Comparison of ENCODE assay signal across 18 cellular contexts in the genomic region with DNA sequence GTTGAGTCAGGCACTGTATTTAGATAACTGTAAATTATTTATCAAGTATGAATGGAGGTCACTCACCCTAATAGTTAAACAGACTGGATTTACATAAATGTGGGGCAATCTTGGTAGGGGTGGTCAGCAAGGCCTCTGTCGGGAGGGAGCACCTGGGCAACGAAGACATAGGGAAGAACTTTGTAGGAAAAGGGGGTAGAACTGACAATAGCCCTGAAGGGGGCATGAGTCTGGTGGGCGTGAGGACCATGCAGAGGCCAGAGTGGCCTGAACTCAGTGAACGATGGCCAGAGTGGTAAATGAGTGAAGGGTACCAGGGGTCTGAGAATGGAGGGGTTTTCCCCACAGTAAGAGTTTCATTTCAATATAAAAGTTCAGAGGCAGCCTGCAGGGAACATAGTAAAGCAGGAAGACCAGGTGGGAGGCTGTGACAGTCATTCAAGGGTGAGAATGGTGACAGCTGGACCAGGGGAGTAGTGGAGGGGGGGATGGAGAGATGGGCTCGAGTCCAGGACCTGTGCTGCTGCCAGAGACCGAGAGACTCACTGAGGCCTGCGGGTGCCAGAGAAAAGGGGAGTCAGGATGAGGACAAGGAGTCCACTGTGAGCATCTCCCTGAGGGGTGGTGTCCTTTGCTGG. TPM values are rescaled to one million over a fixed set of nuclear protein-coding genes. Genes with fewer than 3 reads are reported as not detected.
DNase-seq lines count a peak whose midpoint lies in the region; TF ChIP-seq lines count a peak whose summit lies in the region.
"Had no signal": no experiment of that assay in that cellular context is flagged by ENCODE, and none has a peak within 500 bp of the region (broad histone marks: within the 10 kb centered on the region; RNA-seq: fewer than 3 reads in every experiment).

No MANE protein-coding gene starts in this region.

- H3K27me3 ChIP-seq in BLaER1 treated with 17β-estradiol and CSF1 and Interleukin-3, amounts not matched to agents 10 nM and 100 nM: no peaks in the 10 kb centered on the region
- no peaks in the 10 kb centered on the region for H3K27me3 ChIP-seq in suprapubic skin
- H3K27me3 ChIP-seq: dorsolateral prefrontal cortex had no signal

- H3K9me3 ChIP-seq in BLaER1 treated with 17β-estradiol and CSF1 and Interleukin-3, amounts not matched to agents 10 nM and 100 nM (replicated peaks in 1 of 11): no peaks in the 10 kb centered on the region
- H3K9me3 ChIP-seq in suprapubic skin: no peaks in the 10 kb centered on the region

- H3K36me3 ChIP-seq in BLaER1 treated with 17β-estradiol and CSF1 and Interleukin-3, amounts not matched to agents 10 nM and 100 nM: peaks cover 10 to 63% (median 41%) of the 10 kb centered on the region in 11 experiments; a peak in 20 of 22 replicates
- no peaks in the 10 kb centered on the region for H3K36me3 ChIP-seq in suprapubic skin

- peaks cover 23 to 34% (median 31%) of the 10 kb centered on the region in 10 experiments for H3K4me1 ChIP-seq in BLaER1 treated with 17β-estradiol and CSF1 and Interleukin-3, amounts not matched to agents 10 nM and 100 nM
- peaks cover 31% of the 10 kb centered on the region for H3K4me1 ChIP-seq in suprapubic skin

- peak overlapping the region in 1 of 6 donors; percentile 3 for H3K27ac Mint-ChIP-seq in immature natural killer cell
- no peak overlapping the region for H3K27ac Mint-ChIP-seq in mesothelial cell of epicardium

- H3K9ac ChIP-seq in BLaER1 treated with 17β-estradiol and CSF1 and Interleukin-3, amounts not matched to agents 10 nM and 100 nM: no peak overlapping the region

- TF ChIP-seq EP300 in suprapubic skin (IDR thresholded peaks at IDR 0.05): no peak

- no peak overlapping the region for H3K4me3 ChIP-seq in BLaER1 treated with 17β-estradiol and CSF1 and Interleukin-3, amounts not matched to agents 10 nM and 100 nM
- H3K4me3 ChIP-seq in suprapubic skin: no peak overlapping the region
- H3K4me3 ChIP-seq: dorsolateral prefrontal cortex, smooth muscle cell had no signal

- H4K20me1 ChIP-seq in BLaER1 treated with 17β-estradiol and CSF1 and Interleukin-3, amounts not matched to agents 10 nM and 100 nM: peaks cover 5 to 82% (median 36%) of the 10 kb centered on the region in 11 experiments; a peak in 19 of 22 replicates

- 88% methylated on average over 7 of the region's 7 CpGs for WGBS in suprapubic skin

- peaks cover 0 to 5% (median 4%) of the 10 kb centered on the region in 3 donors for H3K36me3 Mint-ChIP-seq in immature natural killer cell
- H3K36me3 Mint-ChIP-seq in mesothelial cell of epicardium: peaks cover 4% of the 10 kb centered on the region

- no peak overlapping the region for H3K27ac ChIP-seq in BLaER1 treated with 17β-estradiol and CSF1 and Interleukin-3, amounts not matched to agents 10 nM and 100 nM
- H3K27ac ChIP-seq in suprapubic skin: no peak overlapping the region
- H3K27ac ChIP-seq: 22Rv1, dorsolateral prefrontal cortex, HL-60 had no signal

- in situ Hi-C loops in GM13977 (cut with MboI; ENCODE audit: low pct_unique_long_range_greater_than_20kb, low sequenced_read_pairs, unreplicated experiment): no loop called here

- DNase-seq in DMS 273 (lab: John Stamatoyannopoulos, UW; ENCODE audit: unreplicated experiment): peak; percentile 71
- DNase-seq in DMS 273 treated with DMSO at 0.1 percent for 48 hours (lab: John Stamatoyannopoulos, UW): no peak
- DNase-seq in NCI-H524 treated with DMSO at 0.1 percent for 48 hours (lab: John Stamatoyannopoulos, UW): peak; percentile 25
- DNase-seq in immature natural killer cell: no peak
- no peak for DNase-seq in GM13977 (ENCODE audit: low spot score)
- DNase-seq in suprapubic skin (ENCODE audit: low spot score in 2 of 2): no peak
- DNase-seq in mesothelial cell of epicardium (ENCODE audit: low spot score in 2 of 2, unreplicated experiment in 2 of 2): no peak
- DNase-seq: activated CD4-positive, alpha-beta T cell treated with anti-CD3 and anti-CD28 coated beads, Interleukin-2, amount 50 U/mL, for 48 hours; dorsolateral prefrontal cortex; foreskin melanocyte; mesendoderm; MM.1S; NCI-H226; stimulated activated CD4-positive, alpha-beta T cell treated with anti-CD3 and anti-CD28 coated beads, Interleukin-4, amount 100 ng/mL, for 1 hour had no signal

- no peaks in the 10 kb centered on the region for H3K9me3 Mint-ChIP-seq in immature natural killer cell
- H3K9me3 Mint-ChIP-seq in mesothelial cell of epicardium: no peaks in the 10 kb centered on the region

- H3K4me2 ChIP-seq in BLaER1 treated with 17β-estradiol and CSF1 and Interleukin-3, amounts not matched to agents 10 nM and 100 nM: peak overlapping the region; percentile 75 to 96 (median 89); a peak in 19 of 22 replicates
- H3K4me2 ChIP-seq: smooth muscle cell had no signal

- no peak for TF ChIP-seq CTCF in GM13977 (IDR thresholded peaks at IDR 0.05; ENCODE audit: extremely low read depth, insufficient read depth, missing control alignments)
- TF ChIP-seq CTCF in suprapubic skin (IDR thresholded peaks at IDR 0.05): no peak
- TF ChIP-seq CTCF in mesothelial cell of epicardium (IDR thresholded peaks at IDR 0.05; ENCODE audit: unreplicated experiment): no peak

- H3K4me3 Mint-ChIP-seq in immature natural killer cell (peak overlapping the region in 3 of 5 donors; percentile 7 to 46 (median 21)), mesothelial cell of epicardium (no peak overlapping the region)

- TF ChIP-seq POLR2A in suprapubic skin (IDR thresholded peaks at IDR 0.05): no peak

- H3K4me1 Mint-ChIP-seq in immature natural killer cell (peaks cover 24 to 32% of the 10 kb centered on the region in 2 donors), mesothelial cell of epicardium (peaks cover 18% of the 10 kb centered on the region)

- H3K27me3 Mint-ChIP-seq in immature natural killer cell (ENCODE audit: low read depth in 3 of 3) (peaks cover 0 to 7% (median 5%) of the 10 kb centered on the region in 3 donors), mesothelial cell of epicardium (ENCODE audit: low read depth) (peaks cover 3% of the 10 kb centered on the region)

RNA-seq across cellular contexts. Expression of gene C17orf67, which starts 2.9 kb away (rescaled TPM):
- 1 to 10 TPM in 1 of 3 donors, under 1 TPM in 2; 0.68 to 1.7 (median 0.83) TPM for polyA plus RNA-seq in immature natural killer cell
- 1 to 10 TPM in 2 of 4 donors, under 1 TPM in 2; 0.52 to 3.7 (median 1.0) TPM for total RNA-seq in suprapubic skin
- 3.5 to 3.9 TPM (median 3.8 TPM) in 3 replicates for total RNA-seq in mesothelial cell of epicardium
- total RNA-seq: smooth muscle cell had no signal

RNA-seq across cellular contexts. Expression of gene DGKE, which starts 3.1 kb away (rescaled TPM):
- 1 to 10 TPM; 5.1 to 5.5 (median 5.3) TPM for polyA plus RNA-seq in immature natural killer cell
- total RNA-seq in suprapubic skin (1 to 10 TPM; 3.4 to 7.7 (median 5.9) TPM), mesothelial cell of epicardium (8.2 to 9.4 TPM (median 8.6 TPM) in 3 replicates)

Comparison
In these comparisons a context has a peak if more than half of its experiments do, and no peak if none do; other contexts are left out.
1. DNase-seq: peak in DMS 273 (single experiment) and NCI-H524 treated with DMSO at 0.1 percent for 48 hours (single experiment); none in DMS 273 treated with DMSO at 0.1 percent for 48 hours (single experiment), immature natural killer cell (0 of 3), GM13977 (single experiment), suprapubic skin (0 of 2) and mesothelial cell of epicardium (0 of 2).